Comparison of ENCODE assay signal across 1 cellular context in the genomic region with DNA sequence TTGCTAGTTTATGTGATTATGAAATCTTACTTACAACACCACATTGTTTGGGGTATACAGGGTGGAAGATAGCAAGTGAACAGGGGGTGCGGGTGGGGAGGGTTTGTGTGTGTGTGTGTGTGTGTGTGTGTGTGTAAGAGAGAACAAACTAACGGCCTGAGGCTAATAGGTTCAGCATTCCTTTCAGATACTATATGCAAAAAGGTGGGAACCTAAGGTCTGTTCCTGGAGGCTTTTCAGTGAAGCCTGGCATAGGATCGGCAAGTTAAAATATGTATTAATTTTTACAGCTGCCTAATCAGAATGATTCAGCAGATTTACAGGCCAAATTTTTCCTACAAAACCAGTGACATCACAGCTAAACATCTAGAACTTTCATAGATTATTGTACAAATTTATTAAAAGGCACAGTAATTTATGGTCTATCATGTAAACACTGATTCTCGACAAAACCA.
A peak's percentile ranks its signal among the peaks of the same experiment; 100 is the strongest.
TF ChIP-seq lines count a peak whose summit lies in the region.

No MANE protein-coding gene starts in this region.

TF ChIP-seq in HepG2, 621 proteins besides CTCF, POLR2A, EP300 and RAD21:
- TF ChIP-seq ATF1 (CRISPR knock-in tag; IDR thresholded peaks at IDR 0.05) (no peak), NFE2L2 (IDR thresholded peaks at IDR 0.05; ENCODE audit: low read length) (peak; percentile 77), ZNF10 (CRISPR knock-in tag; IDR thresholded peaks at IDR 0.05; ENCODE audit: borderline replicate concordance, low read depth) (no peak)
